Comparison of ENCODE assay signal across 8 cellular contexts in genomic region chr12:26884765-26885576, GRCh38. TPM values are rescaled to one million over a fixed set of nuclear protein-coding genes. Genes with fewer than 3 reads are reported as not detected.
DNase-seq lines count a peak whose midpoint lies in the region; ATAC-seq and TF ChIP-seq lines count a peak whose summit lies in the region.

No MANE protein-coding gene starts in this region.

- TF ChIP-seq CTCF in HFF-Myc (IDR thresholded peaks at IDR 0.05; ENCODE audit: low read depth, low read length, missing control alignments): peak; percentile 92
- peak; percentile 92 to 97 (median 95) for TF ChIP-seq CTCF in transverse colon (IDR thresholded peaks at IDR 0.05)

- H3K4me3 Mint-ChIP-seq in activated naive CD4-positive, alpha-beta T cell treated with anti-CD3 and anti-CD28 coated beads, Interleukin-2, amount 50 U/mL, for 24 hours: peak overlapping the region; percentile 57

- H3K36me3 ChIP-seq in transverse colon: no peaks in the 10 kb centered on the region

- H3K4me1 ChIP-seq in transverse colon: peaks cover 0 to 3% (median 2%) of the 10 kb centered on the region in 4 donors

- in situ Hi-C loops in transverse colon (cut with MboI; ENCODE audit: low pct_ligation_motif_present in 1 of 4, low pct_unique_long_range_greater_than_20kb in 1 of 4, low sequenced_read_pairs in 3 of 4): no loop called here

- ATAC-seq in SK-N-SH treated with all-trans-retinoic acid at 6 μM for 48 hours: peak; percentile 98

- intact Hi-C loops in posterior cingulate gyrus (cut with DNase I) (loop anchor here (2.0 to 5.0 kb wide), 2 partner anchors 32 to 52 kb away; partner anchors contain the start of genes FGFR1OP2 and INTS13), transverse colon (cut with DNase I; ENCODE audit: low total_unique reads) (loop anchor here (5.0 kb wide), 1 partner anchor 33 kb away; no protein-coding TSS in a partner anchor)

- peak overlapping the region; percentile 0 for H3K27ac Mint-ChIP-seq in activated naive CD4-positive, alpha-beta T cell treated with anti-CD3 and anti-CD28 coated beads, Interleukin-2, amount 50 U/mL, for 24 hours

- peaks cover 3% of the 10 kb centered on the region for H3K27me3 Mint-ChIP-seq in activated naive CD4-positive, alpha-beta T cell treated with anti-CD3 and anti-CD28 coated beads, Interleukin-2, amount 50 U/mL, for 24 hours

- peaks cover 4% of the 10 kb centered on the region for H3K36me3 Mint-ChIP-seq in activated naive CD4-positive, alpha-beta T cell treated with anti-CD3 and anti-CD28 coated beads, Interleukin-2, amount 50 U/mL, for 24 hours

- no peaks in the 10 kb centered on the region for H3K27me3 ChIP-seq in transverse colon

- 10 to 15% methylated on average over 6 to 16 of the region's 16 CpGs for WGBS in transverse colon (ENCODE audit: low coverage in 1 of 2), 2 donors

- H3K27ac ChIP-seq in transverse colon: no peak overlapping the region

- no peaks in the 10 kb centered on the region for H3K9me3 Mint-ChIP-seq in activated naive CD4-positive, alpha-beta T cell treated with anti-CD3 and anti-CD28 coated beads, Interleukin-2, amount 50 U/mL, for 24 hours

- DNase-seq in GDM1 (lab: John Stamatoyannopoulos, UW): peak; percentile 74
- DNase-seq in HFF-Myc (ENCODE audit: extremely low read depth, low read depth): peak; percentile 70
- DNase-seq in NCI-H1092 treated with DMSO at 0.1 percent for 48 hours (lab: John Stamatoyannopoulos, UW): peak; percentile 89
- DNase-seq in glomerular visceral epithelial cell (ENCODE audit: extremely low spot score): peak; percentile 66
- peak; percentile 52 to 95 (median 84) for DNase-seq in posterior cingulate gyrus
- peak; percentile 89 for DNase-seq in transverse colon

- no peak overlapping the region for H3K4me3 ChIP-seq in HFF-Myc (replicated peaks; ENCODE audit: low read depth, low read length)
- H3K4me3 ChIP-seq in transverse colon: no peak overlapping the region

- no peak for TF ChIP-seq POLR2A in transverse colon (IDR thresholded peaks at IDR 0.05)

- no peak for TF ChIP-seq EP300 in transverse colon (IDR thresholded peaks at IDR 0.05; ENCODE audit: low read depth)

- H3K9me3 ChIP-seq in transverse colon: no peaks in the 10 kb centered on the region

- peaks cover 4% of the 10 kb centered on the region for H3K4me1 Mint-ChIP-seq in activated naive CD4-positive, alpha-beta T cell treated with anti-CD3 and anti-CD28 coated beads, Interleukin-2, amount 50 U/mL, for 24 hours

TF ChIP-seq in SK-N-SH treated with all-trans-retinoic acid at 6 μM for 48 hours, 23 proteins besides CTCF, POLR2A, EP300 and RAD21:
- no peak for TF ChIP-seq SNAI2 (CRISPR knock-in tag; IDR thresholded peaks at IDR 0.05)
- TF ChIP-seq TOX (CRISPR knock-in tag; IDR thresholded peaks at IDR 0.05; ENCODE audit: borderline replicate concordance): no peak
- no peak for TF ChIP-seq ZC3H10 (CRISPR knock-in tag; IDR thresholded peaks at IDR 0.05)
- peak; percentile 24; the same call in 1 of the 2 replicates for TF ChIP-seq ZFP30 (CRISPR knock-in tag; IDR thresholded peaks at IDR 0.05)
- no peak for TF ChIP-seq PPARA (CRISPR knock-in tag; IDR thresholded peaks at IDR 0.05; ENCODE audit: borderline replicate concordance)
- no peak for TF ChIP-seq PATZ1 (CRISPR knock-in tag; IDR thresholded peaks at IDR 0.05; ENCODE audit: borderline replicate concordance)

RNA-seq across cellular contexts. Expression of gene ITPR2, which starts 52.0 kb away (rescaled TPM):
- 10 to 100 TPM; 29.8 to 60.5 (median 41.2) TPM for total RNA-seq in transverse colon

RNA-seq across cellular contexts. Expression of gene INTS13, which starts 52.8 kb away (rescaled TPM):
- total RNA-seq in transverse colon: 100 to 1,000 TPM in 1 of 4 donors, 10 to 100 TPM in 2, 1 to 10 TPM in 1; 6.4 to 120 (median 15.7) TPM

RNA-seq across cellular contexts. Expression of gene FGFR1OP2, which starts 53.3 kb away (rescaled TPM):
- total RNA-seq in transverse colon: 10 to 100 TPM; 13.7 to 85.4 (median 43.9) TPM
